Comparison of ENCODE assay signal across 19 cellular contexts in the genomic region with DNA sequence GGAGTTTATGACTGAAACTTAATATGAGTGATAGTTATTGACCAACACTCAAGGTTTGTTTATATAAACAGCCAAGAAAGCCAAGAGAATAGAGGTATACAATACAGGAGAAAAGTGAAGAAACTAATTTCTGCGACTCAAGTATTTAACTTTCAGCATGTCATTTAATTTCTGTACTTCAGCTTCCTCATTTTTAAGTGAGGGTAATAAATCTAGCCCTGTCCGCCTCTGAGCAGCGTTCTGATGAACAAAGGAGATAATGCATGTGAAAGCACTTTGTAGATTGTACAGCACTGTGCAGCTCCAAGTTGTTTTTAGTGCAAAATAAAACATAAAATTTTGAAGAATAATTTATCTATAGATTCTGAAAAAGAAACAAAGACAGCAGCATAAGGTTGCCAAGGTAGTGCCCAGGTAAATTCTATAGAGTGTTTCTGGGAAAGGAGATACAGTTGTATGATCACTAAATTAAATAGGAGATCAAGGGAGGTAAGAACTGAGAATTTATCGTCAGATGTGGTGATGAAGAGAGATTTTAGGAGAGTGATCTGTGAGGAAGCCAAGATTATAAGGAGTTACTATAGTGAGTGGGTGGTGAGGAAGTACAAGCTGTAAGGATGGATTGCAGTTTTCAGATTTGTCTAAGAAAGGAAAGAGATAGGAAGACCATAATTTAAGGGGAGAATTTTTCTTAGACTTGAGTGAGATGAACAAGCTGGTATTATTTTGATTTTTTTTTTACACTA.
DNase-seq lines count a peak whose midpoint lies in the region; ATAC-seq, FAIRE-seq and TF ChIP-seq lines count a peak whose summit lies in the region.
"Had no signal": no experiment of that assay in that cellular context is flagged by ENCODE, and none has a peak within 500 bp of the region (broad histone marks: within the 10 kb centered on the region; RNA-seq: fewer than 3 reads in every experiment).

No MANE protein-coding gene starts in this region.

- no peak overlapping the region for H2BK12ac ChIP-seq in mesenchymal stem cell (ENCODE audit: low read length in 2 of 2)

- H4K8ac ChIP-seq in mesenchymal stem cell (ENCODE audit: low read length) = no peak overlapping the region

- POLR2A ChIA-PET in A673 (lab: Charles Lee; ENCODE audit: low non-redundant PET) (interaction anchor here (0.5 kb wide), 1 partner anchor 61 kb away, joined by 4 read pairs; no protein-coding TSS in a partner anchor), T-cell (lab: Charles Lee) (interaction anchor here (0.6 to 1.0 kb wide), 4 partner anchors 66 to 98 kb away, joined by 3 to 4 read pairs (median 4); no protein-coding TSS in a partner anchor)
- POLR2A ChIA-PET in CD8-positive, alpha-beta T cell (lab: Charles Lee) = interaction anchor here (0.8 to 3.3 kb wide), 6 partner anchors 59 to 98 kb away, joined by 3 to 13 read pairs (median 5); a partner anchor contains a TSS

- no peak overlapping the region for H2BK120ac ChIP-seq in mesenchymal stem cell (ENCODE audit: low read depth, low read length)

- no peak overlapping the region for H3K14ac ChIP-seq in mesenchymal stem cell (ENCODE audit: low read length in 2 of 2)

- peaks cover 12 to 42% (median 36%) of the 10 kb centered on the region in 3 donors for H3K4me1 Mint-ChIP-seq in T-cell
- peaks cover 39% of the 10 kb centered on the region for H3K4me1 Mint-ChIP-seq in CD8-positive, alpha-beta T cell (ENCODE audit: low read depth)
- H3K4me1 Mint-ChIP-seq: brain, H9 had no signal

- H3K36me3 Mint-ChIP-seq in T-cell = peaks cover 17% of the 10 kb centered on the region
- H3K36me3 Mint-ChIP-seq in CD8-positive, alpha-beta T cell = peaks cover 42% of the 10 kb centered on the region
- H3K36me3 Mint-ChIP-seq: brain had no signal

- peaks cover 6% of the 10 kb centered on the region for H3K36me3 ChIP-seq in A673 (ENCODE audit: insufficient read depth, low read length, poor library complexity, severe bottlenecking)
- peaks cover 0 to 57% of the 10 kb centered on the region in 2 experiments for H3K36me3 ChIP-seq in mesenchymal stem cell (ENCODE audit: control insufficient read depth in 1 of 2, insufficient read depth in 2 of 2, low read depth in 1 of 2, low read length in 2 of 2)
- H3K36me3 ChIP-seq in CD8-positive, alpha-beta T cell (ENCODE audit: insufficient read depth, low read length) = peaks cover 10% of the 10 kb centered on the region

- no TSS peak for BruUV-seq in A673 (replicated peaks; lab: Mats Ljungman, UMichigan)

- no peak overlapping the region for H3K4me2 ChIP-seq in mesenchymal stem cell (ENCODE audit: low read length, poor library complexity, severe bottlenecking)
- H3K4me2 ChIP-seq: A549 had no signal

- no peak overlapping the region for H2BK5ac ChIP-seq in mesenchymal stem cell (ENCODE audit: low read depth, low read length, poor library complexity, severe bottlenecking)

- DNase-seq in A673 (ENCODE audit: low spot score) (peak; percentile 55), M059J (ENCODE audit: low read depth) (peak; percentile 18), T-cell (no peak), mesenchymal stem cell (peak; percentile 30), cerebellum (ENCODE audit: low spot score) (no peak), D721Med (ENCODE audit: insufficient read length, low spot score) (no peak)
- DNase-seq in CD8-positive, alpha-beta T cell = no peak
- DNase-seq: activated CD8-positive, alpha-beta memory T cell treated with anti-CD3 and anti-CD28 coated beads, Interleukin-2, amount 10 ng/mL, durations not matched to agents 7 days and 5 days; activated naive CD4-positive, alpha-beta T cell treated with anti-CD3 and anti-CD28 coated beads, Interleukin-2, amount 10 ng/mL, durations not matched to agents 7 days and 5 days; Calu3; H9; NCI-H1930; stimulated activated naive CD8-positive, alpha-beta T cell treated with anti-CD3 and anti-CD28 coated beads, Interleukin-15, Interleukin-2, amounts not matched to agents 100 U/mL and 50 U/mL, for 24 hours; WERI-Rb-1 had no signal

- CTCF ChIA-PET in A673 (lab: Charles Lee) (interaction anchor here (0.8 to 1.1 kb wide), 2 partner anchors 98 to 104 kb away, joined by 3 to 4 read pairs; no protein-coding TSS in a partner anchor), T-cell (lab: Charles Lee) (interaction anchor here (0.7 to 6.5 kb wide), 14 partner anchors 9 to 254 kb away, joined by 3 to 104 read pairs (median 4); no protein-coding TSS in a partner anchor)
- CTCF ChIA-PET in CD8-positive, alpha-beta T cell (lab: Charles Lee) = interaction anchor here (0.7 to 14.4 kb wide), 10 partner anchors 41 to 356 kb away, joined by 3 to 283 read pairs (median 4); no protein-coding TSS in a partner anchor

- ATAC-seq in T-cell (replicated peaks in 1 of 4) (peak in 3 of 4 experiments; percentile 33 to 67 (median 34)), GM18519 (IDR thresholded peaks at IDR 0.05; ENCODE audit: low FRiP score, unreplicated experiment) (no peak)
- no peak for ATAC-seq in CD8-positive, alpha-beta T cell
- ATAC-seq: A549; activated CD8-positive, alpha-beta memory T cell treated with anti-CD3 and anti-CD28 coated beads, Interleukin-2, amount 10 ng/mL, durations not matched to agents 7 days and 5 days; stimulated activated naive CD8-positive, alpha-beta T cell treated with anti-CD3 and anti-CD28 coated beads, Interleukin-15, Interleukin-2, amounts not matched to agents 100 U/mL and 50 U/mL, for 24 hours had no signal

- 46% methylated on average over 2 of the region's 4 CpGs for WGBS in mesenchymal stem cell

- no peak overlapping the region for H3K23ac ChIP-seq in mesenchymal stem cell (ENCODE audit: low read length in 2 of 2)

- H2AK5ac ChIP-seq in mesenchymal stem cell (ENCODE audit: low read length, severe bottlenecking) = no peak overlapping the region

- H3K9me3 ChIP-seq in A673 (ENCODE audit: low read depth, low read length, poor library complexity, severe bottlenecking) (no peaks in the 10 kb centered on the region), mesenchymal stem cell (ENCODE audit: control insufficient read depth, low read length) (no peaks in the 10 kb centered on the region)
- no peaks in the 10 kb centered on the region for H3K9me3 ChIP-seq in CD8-positive, alpha-beta T cell (ENCODE audit: low read length)
- H3K9me3 ChIP-seq: A549, SJSA1, vagina had no signal

- no peak overlapping the region for H4K91ac ChIP-seq in mesenchymal stem cell (ENCODE audit: low read length)

- H3K4me3 Mint-ChIP-seq in T-cell = no peak overlapping the region
- no peak overlapping the region for H3K4me3 Mint-ChIP-seq in CD8-positive, alpha-beta T cell
- H3K4me3 Mint-ChIP-seq: activated CD8-positive, alpha-beta memory T cell treated with anti-CD3 and anti-CD28 coated beads, Interleukin-2, amount 10 ng/mL, durations not matched to agents 7 days and 5 days; activated naive CD4-positive, alpha-beta T cell treated with anti-CD3 and anti-CD28 coated beads, Interleukin-2, amount 10 ng/mL, durations not matched to agents 7 days and 5 days; brain; H9 had no signal

- no peak overlapping the region for H3K18ac ChIP-seq in mesenchymal stem cell (ENCODE audit: low read depth in 1 of 2, low read length in 2 of 2)

- no peaks in the 10 kb centered on the region for H3K9me3 Mint-ChIP-seq in T-cell
- no peaks in the 10 kb centered on the region for H3K9me3 Mint-ChIP-seq in CD8-positive, alpha-beta T cell
- H3K9me3 Mint-ChIP-seq: activated naive CD4-positive, alpha-beta T cell treated with anti-CD3 and anti-CD28 coated beads, Interleukin-2, amount 10 ng/mL, durations not matched to agents 7 days and 5 days; brain; H9 had no signal

- H3K27me3 Mint-ChIP-seq in T-cell = no peaks in the 10 kb centered on the region
- H3K27me3 Mint-ChIP-seq in CD8-positive, alpha-beta T cell (ENCODE audit: low read depth) = no peaks in the 10 kb centered on the region
- H3K27me3 Mint-ChIP-seq: activated CD8-positive, alpha-beta memory T cell treated with anti-CD3 and anti-CD28 coated beads, Interleukin-2, amount 10 ng/mL, durations not matched to agents 7 days and 5 days; activated naive CD4-positive, alpha-beta T cell treated with anti-CD3 and anti-CD28 coated beads, Interleukin-2, amount 10 ng/mL, durations not matched to agents 7 days and 5 days; brain had no signal

- H2BK15ac ChIP-seq in mesenchymal stem cell (ENCODE audit: low read depth, poor library complexity, severe bottlenecking) = no peak overlapping the region

- peak overlapping the region; percentile 32 for H3K27ac ChIP-seq in A673 (ENCODE audit: low read depth, low read length, poor library complexity, severe bottlenecking)
- no peak overlapping the region for H3K27ac ChIP-seq in mesenchymal stem cell (ENCODE audit: low read length, poor library complexity, severe bottlenecking)
- H3K27ac ChIP-seq in CD8-positive, alpha-beta T cell (ENCODE audit: low read depth, low read length) = no peak overlapping the region
- H3K27ac ChIP-seq: A549, SJSA1, vagina, WERI-Rb-1 had no signal

- intact Hi-C loops in A673 (cut with micrococcal nuclease; ENCODE audit: unreplicated experiment) = loop anchor here (5.0 kb wide), 1 partner anchor 246 kb away; no protein-coding TSS in a partner anchor
- intact Hi-C loops in CD8-positive, alpha-beta T cell (cut with DNase I, micrococcal nuclease) = loop anchor here in 1 of 2 experiments (2.0 kb wide), 1 partner anchor 13 kb away; no protein-coding TSS in a partner anchor

- H3K4me1 ChIP-seq in A673 (ENCODE audit: insufficient read depth, low read length, poor library complexity, severe bottlenecking) (peaks cover 17% of the 10 kb centered on the region), mesenchymal stem cell (ENCODE audit: control insufficient read depth, insufficient read depth, low read depth, low read length) (peaks cover 1% of the 10 kb centered on the region)
- peaks cover 59% of the 10 kb centered on the region for H3K4me1 ChIP-seq in CD8-positive, alpha-beta T cell (ENCODE audit: insufficient read depth, low read length)
- H3K4me1 ChIP-seq: SJSA1 had no signal

- no peak overlapping the region for H3K4me3 ChIP-seq in A673 (ENCODE audit: low read depth, low read length, poor library complexity, severe bottlenecking)
- no peak overlapping the region for H3K4me3 ChIP-seq in mesenchymal stem cell (ENCODE audit: insufficient read depth in 1 of 2, low read depth in 1 of 2, low read length in 2 of 2)
- no peak overlapping the region for H3K4me3 ChIP-seq in CD8-positive, alpha-beta T cell (ENCODE audit: low read depth, low read length)
- H3K4me3 ChIP-seq: A549, SJSA1, vagina had no signal

- H3K27ac Mint-ChIP-seq in T-cell = no peak overlapping the region
- H3K27ac Mint-ChIP-seq in CD8-positive, alpha-beta T cell = no peak overlapping the region
- H3K27ac Mint-ChIP-seq: activated CD8-positive, alpha-beta memory T cell treated with anti-CD3 and anti-CD28 coated beads, Interleukin-2, amount 10 ng/mL, durations not matched to agents 7 days and 5 days; activated naive CD4-positive, alpha-beta T cell treated with anti-CD3 and anti-CD28 coated beads, Interleukin-2, amount 10 ng/mL, durations not matched to agents 7 days and 5 days; brain; H9 had no signal

- no peak overlapping the region for H2AFZ ChIP-seq in mesenchymal stem cell (ENCODE audit: low read depth, low read length)

- peak overlapping the region; percentile 9 for H3K9ac ChIP-seq in mesenchymal stem cell (ENCODE audit: low read length)

- peaks cover 5% of the 10 kb centered on the region for H3K79me1 ChIP-seq in mesenchymal stem cell (replicated peaks; ENCODE audit: low read length, poor library complexity, severe bottlenecking)

- FAIRE-seq in D721Med (lab: Jason Lieb, UNC) = no peak
- FAIRE-seq: A549 had no signal

- TF ChIP-seq CTCF in A673 (conservative IDR thresholded peaks at IDR 0.05; ENCODE audit: low read depth, low read length) (no peak), D721Med (IDR thresholded peaks at IDR 0.05; ENCODE audit: insufficient read depth, missing control alignments) (no peak)
- TF ChIP-seq CTCF in CD8-positive, alpha-beta T cell (IDR thresholded peaks at IDR 0.05) = no peak

- H3K27me3 ChIP-seq in A673 (replicated peaks; ENCODE audit: insufficient read depth, low read depth, low read length, poor library complexity) = no peaks in the 10 kb centered on the region
- no peaks in the 10 kb centered on the region for H3K27me3 ChIP-seq in mesenchymal stem cell (ENCODE audit: control insufficient read depth in 1 of 2, insufficient read depth in 1 of 2, low read length in 2 of 2)
- H3K27me3 ChIP-seq in CD8-positive, alpha-beta T cell (ENCODE audit: insufficient read depth, low read length) = no peaks in the 10 kb centered on the region
- H3K27me3 ChIP-seq: SJSA1, vagina had no signal

- H3K4ac ChIP-seq in mesenchymal stem cell (ENCODE audit: low read depth in 1 of 2, low read length in 2 of 2) = no peak overlapping the region

Comparison
In these comparisons a context has a peak if more than half of its experiments do, and no peak if none do; other contexts are left out.
1. DNase-seq: peak in A673 (single experiment), M059J (single experiment) and mesenchymal stem cell (single experiment); none in T-cell (0 of 34), CD8-positive, alpha-beta T cell (0 of 7), cerebellum (single experiment) and D721Med (single experiment).
2. ATAC-seq: peak in T-cell (3 of 4); none in CD8-positive, alpha-beta T cell (single experiment) and GM18519 (single experiment).